ENCODE assay signal across 1 cellular context in genomic region chr11:1913271-1914060, GRCh38.
TF ChIP-seq lines count a peak whose summit lies in the region.

No MANE protein-coding gene starts in this region.

TF ChIP-seq in H1, 55 proteins besides CTCF, POLR2A, EP300 and RAD21:
- TF ChIP-seq KDM1A (IDR thresholded peaks at IDR 0.05; ENCODE audit: borderline replicate concordance, low read length) (no peak), CEBPB (IDR thresholded peaks at IDR 0.05; ENCODE audit: low read depth, low read length) (no peak), SUZ12 (IDR thresholded peaks at IDR 0.05; ENCODE audit: low read length) (no peak), PHF8 (conservative IDR thresholded peaks at IDR 0.05; ENCODE audit: low read depth, low read length) (no peak), CREB1 (IDR thresholded peaks at IDR 0.05) (no peak), ZNF274 (IDR thresholded peaks at IDR 0.05; ENCODE audit: borderline replicate concordance, extremely low read depth, low read length) (no peak), HDAC6 (IDR thresholded peaks at IDR 0.05; ENCODE audit: low read depth, low read length) (no peak), E2F6 (IDR thresholded peaks at IDR 0.05) (no peak), ASH2L (IDR thresholded peaks at IDR 0.05; ENCODE audit: low read length) (no peak), RFX5 (IDR thresholded peaks at IDR 0.05; ENCODE audit: borderline replicate concordance, low read depth, low read length) (no peak), BACH1 (IDR thresholded peaks at IDR 0.05; ENCODE audit: low read length) (no peak), HDAC2 (IDR thresholded peaks at IDR 0.05; ENCODE audit: borderline replicate concordance in 1 of 2, low read depth in 2 of 2, low read length in 2 of 2) (no peak), RBBP5 (IDR thresholded peaks at IDR 0.05; ENCODE audit: borderline replicate concordance, low read depth, low read length) (no peak), TBP (IDR thresholded peaks at IDR 0.05; ENCODE audit: low read depth, low read length) (no peak), FOSL1 (IDR thresholded peaks at IDR 0.05; ENCODE audit: insufficient read depth, low read depth, low read length) (no peak), GABPA (IDR thresholded peaks at IDR 0.05; ENCODE audit: borderline replicate concordance, insufficient read depth, low read length) (no peak), SP1 (IDR thresholded peaks at IDR 0.05; ENCODE audit: low read depth, low read length) (no peak), POLR2AphosphoS5 (IDR thresholded peaks at IDR 0.05; ENCODE audit: low read depth, low read length) (no peak), CHD7 (IDR thresholded peaks at IDR 0.05; ENCODE audit: insufficient replicate concordance, low read length) (no peak)
TF ChIP-seq in H1: peak in this region for 0.
